Comparison of ENCODE assay signal across 14 cellular contexts in genomic region chr10:33129987-33130386, GRCh38.
DNase-seq lines count a peak whose midpoint lies in the region; ATAC-seq, FAIRE-seq and TF ChIP-seq lines count a peak whose summit lies in the region.
"Had no signal": no experiment of that assay in that cellular context is flagged by ENCODE, and none has a peak within 500 bp of the region (broad histone marks: within the 10 kb centered on the region; RNA-seq: fewer than 3 reads in every experiment).

No MANE protein-coding gene starts in this region.

- CTCF ChIA-PET in CD4-positive, alpha-beta T cell (lab: Charles Lee), result interaction anchor here (1.6 kb wide), 1 partner anchor 36 kb away, joined by 3 read pairs; no protein-coding TSS in a partner anchor

- H3K4me1 ChIP-seq in pancreas, result peaks cover 0 to 6% (median 0%) of the 10 kb centered on the region in 3 donors
- H3K4me1 ChIP-seq: neural progenitor cell had no signal

- no peak for FAIRE-seq in pancreas (lab: Jason Lieb, UNC)

- H3K27ac Mint-ChIP-seq in CD4-positive, alpha-beta T cell, result peak overlapping the region; percentile 74
- peak overlapping the region; percentile 74 for H3K27ac Mint-ChIP-seq in chondrocyte (ENCODE audit: unreplicated experiment)
- H3K27ac Mint-ChIP-seq: neural progenitor cell; stimulated activated naive CD8-positive, alpha-beta T cell treated with anti-CD3 and anti-CD28 coated beads, Interleukin-15, Interleukin-2, amounts not matched to agents 100 ng/mL and 50 ng/mL, for 24 hours had no signal

- ATAC-seq in CD4-positive, alpha-beta T cell (ENCODE audit: poor library complexity), result no peak
- peak; percentile 22 to 47 (median 36) for ATAC-seq in pancreas

- intact Hi-C loops in CD4-positive, alpha-beta T cell (cut with DNase I, micrococcal nuclease), result loop anchor here (10.0 kb wide), 2 partner anchors 745 to 1205 kb away; partner anchors contain the start of gene ARHGAP12 (in 1 of the 2)
- intact Hi-C loops in pancreas (cut with DNase I), result no loop called here

- H3K4me3 ChIP-seq in pancreas, result no peak overlapping the region
- H3K4me3 ChIP-seq: cardiac muscle cell, neural progenitor cell had no signal

- H3K27ac ChIP-seq in CD4-positive, alpha-beta T cell (ENCODE audit: low read depth, low read length), result no peak overlapping the region
- peak overlapping the region in 2 of 4 donors; percentile 46 to 67 for H3K27ac ChIP-seq in pancreas
- H3K27ac ChIP-seq: cardiac muscle cell, KMS-11, neural progenitor cell had no signal

- H3K27me3 ChIP-seq in CD4-positive, alpha-beta T cell (ENCODE audit: control insufficient read depth, insufficient read depth, low read length), result no peaks in the 10 kb centered on the region
- no peaks in the 10 kb centered on the region for H3K27me3 ChIP-seq in pancreas
- H3K27me3 ChIP-seq: cardiac muscle cell, neural progenitor cell had no signal

- peaks cover 89% of the 10 kb centered on the region for H3K4me1 Mint-ChIP-seq in CD4-positive, alpha-beta T cell (ENCODE audit: low read depth)
- H3K4me1 Mint-ChIP-seq in chondrocyte (ENCODE audit: low read depth), result peaks cover 50% of the 10 kb centered on the region

- no peaks in the 10 kb centered on the region for H3K36me3 ChIP-seq in pancreas
- H3K36me3 ChIP-seq: cardiac muscle cell, neural progenitor cell had no signal

- no peaks in the 10 kb centered on the region for H3K27me3 Mint-ChIP-seq in CD4-positive, alpha-beta T cell
- no peaks in the 10 kb centered on the region for H3K27me3 Mint-ChIP-seq in chondrocyte (ENCODE audit: low read depth)
- H3K27me3 Mint-ChIP-seq: stimulated activated naive CD8-positive, alpha-beta T cell treated with anti-CD3 and anti-CD28 coated beads, Interleukin-15, Interleukin-2, amounts not matched to agents 100 ng/mL and 50 ng/mL, for 24 hours had no signal

- H3K9me3 ChIP-seq in CD4-positive, alpha-beta T cell (ENCODE audit: control insufficient read depth, low read length), result no peaks in the 10 kb centered on the region
- no peaks in the 10 kb centered on the region for H3K9me3 ChIP-seq in pancreas

- no peak overlapping the region for H3K4me3 Mint-ChIP-seq in CD4-positive, alpha-beta T cell
- H3K4me3 Mint-ChIP-seq in chondrocyte (ENCODE audit: unreplicated experiment), result no peak overlapping the region
- H3K4me3 Mint-ChIP-seq: neural progenitor cell; stimulated activated naive CD8-positive, alpha-beta T cell treated with anti-CD3 and anti-CD28 coated beads, Interleukin-15, Interleukin-2, amounts not matched to agents 100 ng/mL and 50 ng/mL, for 24 hours had no signal

- H3K36me3 Mint-ChIP-seq in CD4-positive, alpha-beta T cell (ENCODE audit: low read depth), result peaks cover 5% of the 10 kb centered on the region
- no peaks in the 10 kb centered on the region for H3K36me3 Mint-ChIP-seq in chondrocyte (ENCODE audit: low read depth)
- H3K36me3 Mint-ChIP-seq: neural progenitor cell had no signal

- TF ChIP-seq CTCF in CD4-positive, alpha-beta T cell (IDR thresholded peaks at IDR 0.05), result no peak
- TF ChIP-seq CTCF in chondrocyte (IDR thresholded peaks at IDR 0.05), result no peak
- TF ChIP-seq CTCF in pancreas (IDR thresholded peaks at IDR 0.05), result no peak

- 41 to 43% methylated on average over 5 of the region's 5 CpGs for whole genome bisulfite sequencing in pancreas, 2 donors

- H3K9me3 Mint-ChIP-seq in CD4-positive, alpha-beta T cell, result peaks cover 2% of the 10 kb centered on the region
- H3K9me3 Mint-ChIP-seq in chondrocyte (ENCODE audit: low read depth), result no peaks in the 10 kb centered on the region
- H3K9me3 Mint-ChIP-seq: neural progenitor cell; stimulated activated naive CD8-positive, alpha-beta T cell treated with anti-CD3 and anti-CD28 coated beads, Interleukin-15, Interleukin-2, amounts not matched to agents 100 ng/mL and 50 ng/mL, for 24 hours had no signal

- POLR2A ChIA-PET in CD4-positive, alpha-beta T cell (lab: Charles Lee), result interaction anchor here (1.3 to 2.1 kb wide), 3 partner anchors 9 to 20 kb away, joined by 3 to 11 read pairs (median 8); no protein-coding TSS in a partner anchor

- no peak for DNase-seq in CD4-positive, alpha-beta T cell
- peak; percentile 55 for DNase-seq in M059J (ENCODE audit: low read depth)
- DNase-seq in chondrocyte (ENCODE audit: low spot score), result no peak
- DNase-seq in pancreas, result peak in 1 of 6 donors; percentile 32
- DNase-seq in NOMO-1 (lab: John Stamatoyannopoulos, UW; ENCODE audit: unreplicated experiment in 2 of 2), result no peak
- no peak for DNase-seq in NCI-H2081 (lab: John Stamatoyannopoulos, UW)
- no peak for DNase-seq in stimulated activated naive CD4-positive, alpha-beta T cell (lab: John Stamatoyannopoulos, UW)
- no peak for DNase-seq in islet precursor cell
- DNase-seq: DMS153, NCI-H2171 treated with DMSO at 0.1 percent for 48 hours had no signal

Comparison
In these comparisons a context has a peak if more than half of its experiments do, and no peak if none do; other contexts are left out.
1. intact Hi-C loops: an anchor here in CD4-positive, alpha-beta T cell (10.0 kb wide); none called in pancreas.